In the genomic region with DNA sequence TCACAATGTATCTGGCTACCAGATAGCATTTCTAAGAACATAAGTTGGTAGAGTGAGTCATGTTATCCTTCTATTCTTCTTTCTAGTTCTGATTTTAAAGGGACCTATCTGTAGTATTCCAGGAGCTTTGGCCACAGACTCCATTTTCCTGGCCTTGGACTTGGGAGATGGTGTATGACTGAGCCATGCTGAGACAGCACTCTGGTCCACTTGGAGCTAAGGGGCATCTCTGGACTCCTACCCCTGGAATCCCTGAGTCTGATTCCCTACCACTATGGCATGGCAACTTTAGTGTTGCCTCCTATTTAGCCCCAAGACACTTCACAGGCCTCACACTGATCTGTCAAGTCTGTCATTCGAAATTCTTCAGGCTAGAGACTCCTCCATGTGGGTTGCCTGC, we compare ENCODE assay signal across 15 cellular contexts. TPM values are rescaled to one million over a fixed set of nuclear protein-coding genes. Genes with fewer than 3 reads are reported as not detected.
DNase-seq lines count a peak whose midpoint lies in the region; ATAC-seq and TF ChIP-seq lines count a peak whose summit lies in the region.
"Had no signal": no experiment of that assay in that cellular context is flagged by ENCODE, and none has a peak within 500 bp of the region (broad histone marks: within the 10 kb centered on the region; RNA-seq: fewer than 3 reads in every experiment).

No MANE protein-coding gene starts in this region.

- H3K4me3 Mint-ChIP-seq in WTC11 (no peak overlapping the region; the same call in 1 of the 2 replicates), progenitor cell of endocrine pancreas (ENCODE audit: low read depth) (no peak overlapping the region)
- H3K4me3 Mint-ChIP-seq: CD4-positive, alpha-beta memory T cell had no signal

- H3K27me3 Mint-ChIP-seq in WTC11 (ENCODE audit: low read depth) = no peaks in the 10 kb centered on the region
- H3K27me3 Mint-ChIP-seq in progenitor cell of endocrine pancreas = no peaks in the 10 kb centered on the region

- peak; percentile 47 for ATAC-seq in WTC11
- peak; percentile 25 for ATAC-seq in left lobe of liver
- no peak for ATAC-seq in HG02763 (IDR thresholded peaks at IDR 0.05; ENCODE audit: unreplicated experiment)
- no peak for ATAC-seq in GM18511 (IDR thresholded peaks at IDR 0.05; ENCODE audit: unreplicated experiment)

- POLR2A ChIA-PET in WTC11 (lab: Charles Lee) = no interaction called here

- TF ChIP-seq CTCF in WTC11 (IDR thresholded peaks at IDR 0.05) (no peak), progenitor cell of endocrine pancreas (IDR thresholded peaks at IDR 0.05; ENCODE audit: unreplicated experiment) (no peak)

- DNase-seq in DMS53 (lab: John Stamatoyannopoulos, UW) (peak; percentile 41), DMS53 treated with DMSO at 0.1 percent for 48 hours (lab: John Stamatoyannopoulos, UW; ENCODE audit: unreplicated experiment) (no peak), WTC11 (ENCODE audit: low spot score) (no peak), left lobe of liver (ENCODE audit: low spot score) (no peak), progenitor cell of endocrine pancreas (ENCODE audit: low spot score, unreplicated experiment) (no peak), NCI-H526 treated with DMSO at 0.1 percent for 48 hours (lab: John Stamatoyannopoulos, UW) (no peak)
- DNase-seq: BE2C; CD4-positive, alpha-beta memory T cell; DND-41; NCI-H1694 treated with DMSO at 0.1 percent for 48 hours; NCI-H2171; PC-9 had no signal

- H3K4me1 Mint-ChIP-seq in WTC11 (peaks cover 24% of the 10 kb centered on the region), progenitor cell of endocrine pancreas (ENCODE audit: low read depth) (peaks cover 44% of the 10 kb centered on the region)
- H3K4me1 Mint-ChIP-seq: CD4-positive, alpha-beta memory T cell had no signal

- H3K27ac Mint-ChIP-seq in WTC11 = peak overlapping the region; percentile 73; the same call in 1 of the 2 replicates
- peak overlapping the region; percentile 93 for H3K27ac Mint-ChIP-seq in progenitor cell of endocrine pancreas
- H3K27ac Mint-ChIP-seq: CD4-positive, alpha-beta memory T cell had no signal

- H3K9me3 Mint-ChIP-seq in WTC11 (peaks cover 23% of the 10 kb centered on the region), progenitor cell of endocrine pancreas (ENCODE audit: low read depth) (peaks cover 19% of the 10 kb centered on the region)

- H3K36me3 Mint-ChIP-seq in WTC11 (peaks cover 14% of the 10 kb centered on the region), progenitor cell of endocrine pancreas (ENCODE audit: insufficient read depth) (peaks cover 11% of the 10 kb centered on the region)
- H3K36me3 Mint-ChIP-seq: CD4-positive, alpha-beta memory T cell had no signal

- CTCF ChIA-PET in WTC11 (lab: Charles Lee) = interaction anchor here (1.4 to 1.8 kb wide), 2 partner anchors 26 to 63 kb away, joined by 6 to 9 read pairs; no protein-coding TSS in a partner anchor

TF ChIP-seq in WTC11, 78 proteins besides CTCF, POLR2A, EP300 and RAD21:
- TF ChIP-seq ATF1 (CRISPR knock-in tag; IDR thresholded peaks at IDR 0.05) = no peak
- TF ChIP-seq TEAD1 (CRISPR knock-in tag; IDR thresholded peaks at IDR 0.05) = no peak
- TF ChIP-seq, protein P1, sequence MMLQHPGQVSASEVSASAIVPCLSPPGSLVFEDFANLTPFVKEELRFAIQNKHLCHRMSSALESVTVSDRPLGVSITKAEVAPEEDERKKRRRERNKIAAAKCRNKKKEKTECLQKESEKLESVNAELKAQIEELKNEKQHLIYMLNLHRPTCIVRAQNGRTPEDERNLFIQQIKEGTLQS (CRISPR knock-in tag; conservative IDR thresholded peaks at IDR 0.05) = no peak
- no peak for TF ChIP-seq RORB (CRISPR knock-in tag; IDR thresholded peaks at IDR 0.05)
- TF ChIP-seq, protein P2, sequence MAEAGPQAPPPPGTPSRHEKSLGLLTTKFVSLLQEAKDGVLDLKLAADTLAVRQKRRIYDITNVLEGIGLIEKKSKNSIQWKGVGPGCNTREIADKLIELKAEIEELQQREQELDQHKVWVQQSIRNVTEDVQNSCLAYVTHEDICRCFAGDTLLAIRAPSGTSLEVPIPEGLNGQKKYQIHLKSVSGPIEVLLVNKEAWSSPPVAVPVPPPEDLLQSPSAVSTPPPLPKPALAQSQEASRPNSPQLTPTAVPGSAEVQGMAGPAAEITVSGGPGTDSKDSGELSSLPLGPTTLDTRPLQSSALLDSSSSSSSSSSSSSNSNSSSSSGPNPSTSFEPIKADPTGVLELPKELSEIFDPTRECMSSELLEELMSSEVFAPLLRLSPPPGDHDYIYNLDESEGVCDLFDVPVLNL (CRISPR knock-in tag; IDR thresholded peaks at IDR 0.05; ENCODE audit: borderline replicate concordance, low read depth) = no peak
- no peak for TF ChIP-seq ZNF121 (CRISPR knock-in tag; IDR thresholded peaks at IDR 0.05)
- no peak for TF ChIP-seq SMAD4 (CRISPR knock-in tag; IDR thresholded peaks at IDR 0.05)

RNA-seq across cellular contexts. Expression of a gene that starts 58.8 kb away (rescaled TPM):
- 0.11 to 0.17 TPM (median 0.14 TPM) in 3 replicates for total RNA-seq in WTC11 (2021)
- 459 TPM for total RNA-seq in left lobe of liver
- total RNA-seq in progenitor cell of endocrine pancreas = 0.36 TPM in 1 of 2 replicates, not detected in the other
- total RNA-seq: M059J, PC-9 had no signal

Comparison
In these comparisons a context has a peak if more than half of its experiments do, and no peak if none do; other contexts are left out.
1. ATAC-seq: peak in WTC11 (single experiment) and left lobe of liver (single experiment); none in HG02763 (single experiment) and GM18511 (single experiment).
2. RNA of a gene that starts 58.8 kb away (total RNA-seq): 459 TPM in left lobe of liver (single experiment); 0.11 to 0.17 TPM in WTC11 and 0.36 TPM in progenitor cell of endocrine pancreas; every median in the first group is over 100 times any median in the second.